ENCODE assay signal across 8 cellular contexts in the genomic region with DNA sequence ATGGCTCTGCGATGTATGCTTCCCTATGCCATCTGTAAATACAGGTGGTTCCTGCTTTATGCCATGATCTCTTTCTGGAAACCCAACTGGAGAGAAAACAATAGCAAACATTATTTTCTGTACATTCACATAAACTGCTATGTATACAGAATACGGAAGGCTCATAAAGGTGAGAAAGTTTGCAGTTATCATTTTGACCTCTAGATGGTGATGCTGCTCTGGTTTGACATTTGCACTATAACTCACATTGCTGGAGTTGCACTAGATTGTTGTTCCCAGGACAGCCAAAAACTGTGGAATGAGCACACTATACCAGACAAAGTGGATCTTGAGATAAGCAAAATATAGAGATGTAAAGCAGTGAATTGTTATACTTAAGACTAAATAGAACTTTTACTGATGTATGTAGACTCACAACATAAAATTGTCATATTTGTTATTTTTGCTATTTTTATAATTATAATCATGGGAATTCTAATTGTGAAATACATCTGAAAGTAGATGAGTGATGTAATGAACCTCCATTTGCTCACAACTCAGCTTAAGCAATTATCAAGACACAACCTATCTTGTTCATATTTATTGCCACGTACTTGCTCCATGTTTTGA.
A peak's percentile ranks its signal among the peaks of the same experiment; 100 is the strongest.
DNase-seq lines count a peak whose midpoint lies in the region; ATAC-seq and TF ChIP-seq lines count a peak whose summit lies in the region.

No MANE protein-coding gene starts in this region.

- TF ChIP-seq CTCF in DOHH2 (IDR thresholded peaks at IDR 0.05; ENCODE audit: low read depth, low read length, poor library complexity, severe bottlenecking) = peak; percentile 77
- TF ChIP-seq CTCF in esophagus muscularis mucosa (IDR thresholded peaks at IDR 0.05) = peak; percentile 34 to 63 (median 51)
- TF ChIP-seq CTCF in progenitor cell of endocrine pancreas (IDR thresholded peaks at IDR 0.05; ENCODE audit: unreplicated experiment) = peak; percentile 86

- no peaks in the 10 kb centered on the region for H3K9me3 Mint-ChIP-seq in progenitor cell of endocrine pancreas (ENCODE audit: low read depth)
- H3K9me3 Mint-ChIP-seq in activated T-helper 2 cell treated with anti-CD3 and anti-CD28 coated beads, Interferon-gamma antibody, Interleukin-2, Interleukin-4, amounts not matched to agents 10 μg/mL and 5 μg/mL and 100 μg/mL, durations not matched to agents 14 hours and 24 hours and 36 hours = peaks cover 5% of the 10 kb centered on the region

- H4K20me1 ChIP-seq in DOHH2 (ENCODE audit: control insufficient read depth, insufficient read depth, low read depth, low read length) = no peaks in the 10 kb centered on the region

- H3K9me3 ChIP-seq in DOHH2 (ENCODE audit: control insufficient read depth, insufficient read depth, low read length) (no peaks in the 10 kb centered on the region), esophagus muscularis mucosa (no peaks in the 10 kb centered on the region)

- H3K27me3 Mint-ChIP-seq in progenitor cell of endocrine pancreas = no peaks in the 10 kb centered on the region
- no peaks in the 10 kb centered on the region for H3K27me3 Mint-ChIP-seq in activated T-helper 2 cell treated with anti-CD3 and anti-CD28 coated beads, Interferon-gamma antibody, Interleukin-2, Interleukin-4, amounts not matched to agents 10 μg/mL and 5 μg/mL and 100 μg/mL, durations not matched to agents 14 hours and 24 hours and 36 hours (ENCODE audit: low read depth)

- H3K4me1 Mint-ChIP-seq in progenitor cell of endocrine pancreas (ENCODE audit: low read depth) = no peaks in the 10 kb centered on the region
- no peaks in the 10 kb centered on the region for H3K4me1 Mint-ChIP-seq in activated T-helper 2 cell treated with anti-CD3 and anti-CD28 coated beads, Interferon-gamma antibody, Interleukin-2, Interleukin-4, amounts not matched to agents 10 μg/mL and 5 μg/mL and 100 μg/mL, durations not matched to agents 14 hours and 24 hours and 36 hours (ENCODE audit: low read depth)

- no peak for TF ChIP-seq EP300 in esophagus muscularis mucosa (IDR thresholded peaks at IDR 0.05)

- no peak overlapping the region for H3K4me3 ChIP-seq in DOHH2 (ENCODE audit: low read length)
- H3K4me3 ChIP-seq in esophagus muscularis mucosa = no peak overlapping the region

- 44% methylated on average over 3 of the region's 3 CpGs for WGBS in esophagus muscularis mucosa

- no peaks in the 10 kb centered on the region for H3K79me2 ChIP-seq in DOHH2 (ENCODE audit: control insufficient read depth, low read length)

- no peak overlapping the region for H3K4me3 Mint-ChIP-seq in progenitor cell of endocrine pancreas (ENCODE audit: low read depth)
- no peak overlapping the region for H3K4me3 Mint-ChIP-seq in activated T-helper 2 cell treated with anti-CD3 and anti-CD28 coated beads, Interferon-gamma antibody, Interleukin-2, Interleukin-4, amounts not matched to agents 10 μg/mL and 5 μg/mL and 100 μg/mL, durations not matched to agents 14 hours and 24 hours and 36 hours (ENCODE audit: low read depth)

- H3K4me1 ChIP-seq in DOHH2 (ENCODE audit: control insufficient read depth, low read length) = no peaks in the 10 kb centered on the region
- no peaks in the 10 kb centered on the region for H3K4me1 ChIP-seq in esophagus muscularis mucosa

- no peak for TF ChIP-seq POLR2A in esophagus muscularis mucosa (IDR thresholded peaks at IDR 0.05; ENCODE audit: low read depth)

- no peaks in the 10 kb centered on the region for H3F3A ChIP-seq in DOHH2 (ENCODE audit: control insufficient read depth, insufficient read depth)

- intact Hi-C loops in esophagus muscularis mucosa (cut with DNase I) = loop anchor here (10.0 kb wide), 1 partner anchor 1959 kb away; no protein-coding TSS in a partner anchor
- intact Hi-C loops in activated T-helper 2 cell treated with anti-CD3 and anti-CD28 coated beads, Interferon-gamma antibody, Interleukin-2, Interleukin-4, amounts not matched to agents 10 μg/mL and 5 μg/mL and 100 μg/mL, durations not matched to agents 14 hours and 24 hours and 36 hours (cut with micrococcal nuclease) = no loop called here

- no peak overlapping the region for H3K27ac Mint-ChIP-seq in progenitor cell of endocrine pancreas
- H3K27ac Mint-ChIP-seq in activated T-helper 2 cell treated with anti-CD3 and anti-CD28 coated beads, Interferon-gamma antibody, Interleukin-2, Interleukin-4, amounts not matched to agents 10 μg/mL and 5 μg/mL and 100 μg/mL, durations not matched to agents 14 hours and 24 hours and 36 hours = no peak overlapping the region

- ATAC-seq in GM21423 (IDR thresholded peaks at IDR 0.05; ENCODE audit: unreplicated experiment) = peak; percentile 95

- H3K27ac ChIP-seq in DOHH2 (ENCODE audit: low read depth, low read length) (no peak overlapping the region), esophagus muscularis mucosa (replicated peaks in 1 of 4) (no peak overlapping the region)

- no peaks in the 10 kb centered on the region for H3K36me3 Mint-ChIP-seq in progenitor cell of endocrine pancreas (ENCODE audit: insufficient read depth)
- no peaks in the 10 kb centered on the region for H3K36me3 Mint-ChIP-seq in activated T-helper 2 cell treated with anti-CD3 and anti-CD28 coated beads, Interferon-gamma antibody, Interleukin-2, Interleukin-4, amounts not matched to agents 10 μg/mL and 5 μg/mL and 100 μg/mL, durations not matched to agents 14 hours and 24 hours and 36 hours (ENCODE audit: low read depth)

- H3K36me3 ChIP-seq in DOHH2 (ENCODE audit: control insufficient read depth, low read length) = no peaks in the 10 kb centered on the region
- H3K36me3 ChIP-seq in esophagus muscularis mucosa = no peaks in the 10 kb centered on the region

- H3K4me2 ChIP-seq in DOHH2 (ENCODE audit: low read length) = no peak overlapping the region

- no peaks in the 10 kb centered on the region for H3K9me2 ChIP-seq in DOHH2 (replicated peaks; ENCODE audit: control insufficient read depth, low read length)

- H3K27me3 ChIP-seq in DOHH2 (ENCODE audit: control insufficient read depth, low read length) (no peaks in the 10 kb centered on the region), esophagus muscularis mucosa (no peaks in the 10 kb centered on the region)

- DNase-seq in HPDE6-E6E7 (ENCODE audit: extremely low spot score) (peak; percentile 2), OCI-M1 (lab: John Stamatoyannopoulos, UW) (peak; percentile 100), esophagus muscularis mucosa (ENCODE audit: extremely low spot score) (no peak), progenitor cell of endocrine pancreas (ENCODE audit: low spot score, unreplicated experiment) (no peak), activated T-cell treated with anti-CD3 and anti-CD28 coated beads for 4 hours (no peak)
- no peak for DNase-seq in activated T-helper 2 cell treated with anti-CD3 and anti-CD28 coated beads, Interferon-gamma antibody, Interleukin-2, Interleukin-4, amounts not matched to agents 10 μg/mL and 5 μg/mL and 100 μg/mL, durations not matched to agents 14 hours and 24 hours and 36 hours (ENCODE audit: low spot score)

Comparison
In these comparisons a context has a peak if more than half of its experiments do, and no peak if none do; other contexts are left out.
1. DNase-seq: peak in HPDE6-E6E7 (single experiment) and OCI-M1 (single experiment); none in esophagus muscularis mucosa (single experiment), progenitor cell of endocrine pancreas (single experiment), activated T-cell treated with anti-CD3 and anti-CD28 coated beads for 4 hours (single experiment) and activated T-helper 2 cell treated with anti-CD3 and anti-CD28 coated beads, Interferon-gamma antibody, Interleukin-2, Interleukin-4, amounts not matched to agents 10 μg/mL and 5 μg/mL and 100 μg/mL, durations not matched to agents 14 hours and 24 hours and 36 hours (single experiment).
2. Peak in every context shown above with its lines, with median percentiles within 50 percentile points of each other: CTCF ChIP-seq.